15 cellular contexts compared by ENCODE assay signal in the genomic region with DNA sequence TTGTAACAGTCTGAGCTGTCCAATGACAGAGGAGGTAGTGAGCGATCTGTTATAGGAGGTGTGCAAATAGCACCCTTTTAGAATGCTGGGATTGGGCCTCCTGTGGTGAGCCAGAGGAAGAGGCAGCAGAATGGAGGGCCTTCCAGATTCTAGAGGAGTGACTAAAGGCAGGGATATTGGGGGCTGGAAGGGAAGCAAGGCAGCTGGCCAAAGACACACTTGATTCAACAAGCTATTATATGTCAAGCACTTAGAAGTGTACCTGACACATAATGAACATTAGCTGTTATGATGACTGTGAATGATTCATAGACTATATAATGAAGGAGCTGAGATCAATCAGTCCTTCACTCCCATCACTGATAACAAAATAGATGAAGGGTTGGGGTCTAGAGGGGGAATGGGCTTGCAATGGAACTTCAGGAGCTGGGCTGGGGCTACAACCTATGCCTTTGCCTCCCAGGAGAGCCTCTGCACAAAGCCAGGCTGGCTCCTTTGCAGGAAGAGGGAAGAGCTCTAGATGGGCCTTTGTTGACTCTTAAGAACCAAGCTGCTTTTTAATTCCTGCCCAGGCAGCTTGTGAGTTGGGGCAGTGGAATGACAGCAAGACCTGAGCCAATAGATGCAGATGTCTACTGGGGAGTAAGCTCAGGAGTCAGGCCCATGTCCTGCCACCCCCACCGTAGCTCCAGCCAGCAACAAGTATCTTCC. TPM values are rescaled to one million over a fixed set of nuclear protein-coding genes. Genes with fewer than 3 reads are reported as not detected.
DNase-seq lines count a peak whose midpoint lies in the region; ATAC-seq, FAIRE-seq and TF ChIP-seq lines count a peak whose summit lies in the region.
"Had no signal": no experiment of that assay in that cellular context is flagged by ENCODE, and none has a peak within 500 bp of the region (broad histone marks: within the 10 kb centered on the region; RNA-seq: fewer than 3 reads in every experiment).

No MANE protein-coding gene starts in this region.

- H3K9me3 Mint-ChIP-seq in activated CD8-positive, alpha-beta memory T cell treated with anti-CD3 and anti-CD28 coated beads, Interleukin-2, amount 10 ng/mL, durations not matched to agents 7 days and 5 days (ENCODE audit: low read depth), result no peaks in the 10 kb centered on the region
- H3K9me3 Mint-ChIP-seq in astrocyte (ENCODE audit: unreplicated experiment), result no peaks in the 10 kb centered on the region

- TF ChIP-seq CTCF in astrocyte (IDR thresholded peaks at IDR 0.05; ENCODE audit: insufficient read depth, low read depth, low read length) (no peak), osteoblast (IDR thresholded peaks at IDR 0.05; ENCODE audit: extremely low read depth, low read depth, low read length) (no peak)

- H3K9ac ChIP-seq in astrocyte (ENCODE audit: low read length), result no peak overlapping the region

- H3K4me3 Mint-ChIP-seq in activated CD8-positive, alpha-beta memory T cell treated with anti-CD3 and anti-CD28 coated beads, Interleukin-2, amount 10 ng/mL, durations not matched to agents 7 days and 5 days, result no peak overlapping the region
- H3K4me3 Mint-ChIP-seq in astrocyte (ENCODE audit: unreplicated experiment), result no peak overlapping the region

- H4K20me1 ChIP-seq in astrocyte (ENCODE audit: insufficient read depth, low read length), result peaks cover 8% of the 10 kb centered on the region
- no peaks in the 10 kb centered on the region for H4K20me1 ChIP-seq in osteoblast (ENCODE audit: insufficient read depth, low read length)

- peaks cover 5% of the 10 kb centered on the region for H3K4me1 ChIP-seq in astrocyte (ENCODE audit: insufficient read depth, low read length)
- peaks cover 6% of the 10 kb centered on the region for H3K4me1 ChIP-seq in osteoblast (ENCODE audit: insufficient read depth, low read length)

- no peak overlapping the region for H3K27ac ChIP-seq in astrocyte (ENCODE audit: low read depth, low read length)
- H3K27ac ChIP-seq in osteoblast (ENCODE audit: low read depth, low read length), result no peak overlapping the region
- H3K27ac ChIP-seq: breast epithelium, upper lobe of right lung had no signal

- H2AFZ ChIP-seq in astrocyte (ENCODE audit: low read depth, low read length) (no peak overlapping the region), osteoblast (ENCODE audit: low read length) (no peak overlapping the region)

- no peaks in the 10 kb centered on the region for H3K27me3 ChIP-seq in astrocyte (ENCODE audit: insufficient read depth, low read length)
- H3K27me3 ChIP-seq in osteoblast (ENCODE audit: insufficient read depth, low read length), result no peaks in the 10 kb centered on the region
- H3K27me3 ChIP-seq: breast epithelium, upper lobe of right lung had no signal

- H3K9me3 ChIP-seq in astrocyte (ENCODE audit: insufficient read depth, low read depth, low read length) (no peaks in the 10 kb centered on the region), osteoblast (ENCODE audit: low read depth, low read length) (no peaks in the 10 kb centered on the region)
- H3K9me3 ChIP-seq: breast epithelium, upper lobe of right lung had no signal

- H3K4me1 Mint-ChIP-seq in activated CD8-positive, alpha-beta memory T cell treated with anti-CD3 and anti-CD28 coated beads, Interleukin-2, amount 10 ng/mL, durations not matched to agents 7 days and 5 days, result peaks cover 55% of the 10 kb centered on the region
- peaks cover 2% of the 10 kb centered on the region for H3K4me1 Mint-ChIP-seq in astrocyte (ENCODE audit: low read depth, unreplicated experiment)

- no peak for DNase-seq in activated CD8-positive, alpha-beta memory T cell treated with anti-CD3 and anti-CD28 coated beads, Interleukin-2, amount 10 ng/mL, durations not matched to agents 7 days and 5 days
- DNase-seq in activated CD8-positive, alpha-beta memory T cell treated with anti-CD3 and anti-CD28 coated beads, Interleukin-2, amount 50 U/mL, for 4 hours, result no peak
- DNase-seq in NCI-H1105 treated with DMSO at 0.1 percent for 48 hours (lab: John Stamatoyannopoulos, UW), result peak; percentile 80
- DNase-seq in astrocyte (ENCODE audit: low read depth), result peak; percentile 32
- peak; percentile 48 for DNase-seq in renal cortical epithelial cell (ENCODE audit: low read depth)
- DNase-seq in osteoblast (ENCODE audit: insufficient read length, low spot score, missing footprints), result no peak
- DNase-seq in SHP77 treated with DMSO at 0.1 percent for 48 hours (lab: John Stamatoyannopoulos, UW), result no peak
- DNase-seq in mesenteric fat pad (ENCODE audit: low spot score), result no peak
- DNase-seq: activated T-cell treated with anti-CD3 and anti-CD28 coated beads for 4 hours, RPMI8226, upper lobe of right lung had no signal

- H3K4me3 ChIP-seq in astrocyte (ENCODE audit: insufficient read depth, low read depth, low read length) (no peak overlapping the region), osteoblast (ENCODE audit: insufficient read depth, low read length) (no peak overlapping the region)
- H3K4me3 ChIP-seq: breast epithelium, upper lobe of right lung had no signal

- H3K36me3 ChIP-seq in astrocyte (ENCODE audit: insufficient read depth, low read length), result no peaks in the 10 kb centered on the region
- H3K36me3 ChIP-seq in osteoblast (ENCODE audit: insufficient read depth, low read length), result peaks cover 29% of the 10 kb centered on the region
- H3K36me3 ChIP-seq: breast epithelium had no signal

- CTCF ChIA-PET in activated CD8-positive, alpha-beta memory T cell treated with anti-CD3 and anti-CD28 coated beads, Interleukin-2, amount 10 ng/mL, durations not matched to agents 7 days and 5 days (lab: Charles Lee), result interaction anchor here (0.8 to 4.8 kb wide), 6 partner anchors 10 to 70 kb away, joined by 3 to 51 read pairs (median 14); partner anchors contain the start of gene MOB3C

- FAIRE-seq in astrocyte (lab: Jason Lieb, UNC), result no peak
- FAIRE-seq: G401.6 had no signal

- H3K27me3 Mint-ChIP-seq in activated CD8-positive, alpha-beta memory T cell treated with anti-CD3 and anti-CD28 coated beads, Interleukin-2, amount 10 ng/mL, durations not matched to agents 7 days and 5 days, result no peaks in the 10 kb centered on the region
- no peaks in the 10 kb centered on the region for H3K27me3 Mint-ChIP-seq in astrocyte (ENCODE audit: low read depth, unreplicated experiment)

- H3K27ac Mint-ChIP-seq in activated CD8-positive, alpha-beta memory T cell treated with anti-CD3 and anti-CD28 coated beads, Interleukin-2, amount 10 ng/mL, durations not matched to agents 7 days and 5 days, result peak overlapping the region; percentile 59
- no peak overlapping the region for H3K27ac Mint-ChIP-seq in astrocyte (ENCODE audit: unreplicated experiment)

- ATAC-seq in activated CD8-positive, alpha-beta memory T cell treated with anti-CD3 and anti-CD28 coated beads, Interleukin-2, amount 10 ng/mL, durations not matched to agents 7 days and 5 days, result no peak
- ATAC-seq: upper lobe of right lung had no signal

- H3K4me2 ChIP-seq in astrocyte (ENCODE audit: low read length), result no peak overlapping the region
- H3K4me2 ChIP-seq in osteoblast (ENCODE audit: insufficient read depth, low read length), result no peak overlapping the region

- H3K79me2 ChIP-seq in astrocyte (ENCODE audit: insufficient read depth, low read length), result peaks cover 8% of the 10 kb centered on the region
- peaks cover 20% of the 10 kb centered on the region for H3K79me2 ChIP-seq in osteoblast (ENCODE audit: insufficient read depth, low read length)

- H3K36me3 Mint-ChIP-seq in activated CD8-positive, alpha-beta memory T cell treated with anti-CD3 and anti-CD28 coated beads, Interleukin-2, amount 10 ng/mL, durations not matched to agents 7 days and 5 days, result peaks cover 41% of the 10 kb centered on the region
- peaks cover 23% of the 10 kb centered on the region for H3K36me3 Mint-ChIP-seq in astrocyte (ENCODE audit: low read depth, unreplicated experiment)

RNA-seq across cellular contexts. Expression of gene MKNK1, which starts 2.3 kb away (rescaled TPM):
- total RNA-seq in activated CD8-positive, alpha-beta memory T cell treated with anti-CD3 and anti-CD28 coated beads, Interleukin-2, amount 10 ng/mL, durations not matched to agents 7 days and 5 days, result 10 to 100 TPM; 70.6 to 78.6 TPM
- total RNA-seq in astrocyte, result 22.8 and 26.9 TPM in 2 replicates
- total RNA-seq in renal cortical epithelial cell, result 17.7 and 20.0 TPM in 2 replicates
- 25.9 and 31.8 TPM in 2 replicates for total RNA-seq in osteoblast
- 90.8 TPM for total RNA-seq in mesenteric fat pad

RNA-seq across cellular contexts. Expression of gene MOB3C, which starts 10.2 kb away (rescaled TPM):
- total RNA-seq in activated CD8-positive, alpha-beta memory T cell treated with anti-CD3 and anti-CD28 coated beads, Interleukin-2, amount 10 ng/mL, durations not matched to agents 7 days and 5 days, result 10 to 100 TPM; 18.3 to 20.7 TPM
- total RNA-seq in astrocyte (4.8 and 5.5 TPM in 2 replicates), renal cortical epithelial cell (7.6 and 11.5 TPM in 2 replicates), osteoblast (8.3 and 8.7 TPM in 2 replicates), mesenteric fat pad (44.6 TPM)

RNA-seq across cellular contexts. Expression of gene KNCN, which starts 55.0 kb away (rescaled TPM):
- total RNA-seq in activated CD8-positive, alpha-beta memory T cell treated with anti-CD3 and anti-CD28 coated beads, Interleukin-2, amount 10 ng/mL, durations not matched to agents 7 days and 5 days, result not detected
- total RNA-seq in astrocyte, result not detected in 2 replicates
- not detected in 2 replicates for total RNA-seq in renal cortical epithelial cell
- not detected in 2 replicates for total RNA-seq in osteoblast
- total RNA-seq in mesenteric fat pad, result not detected
- total RNA-seq: breast epithelium, epithelial cell of proximal tubule, skeletal muscle tissue, upper lobe of right lung had no signal

Comparison
In these comparisons a context has a peak if more than half of its experiments do, and no peak if none do; other contexts are left out.
1. DNase-seq: peak in NCI-H1105 treated with DMSO at 0.1 percent for 48 hours (single experiment), astrocyte (single experiment) and renal cortical epithelial cell (single experiment); none in activated CD8-positive, alpha-beta memory T cell treated with anti-CD3 and anti-CD28 coated beads, Interleukin-2, amount 10 ng/mL, durations not matched to agents 7 days and 5 days (single experiment), activated CD8-positive, alpha-beta memory T cell treated with anti-CD3 and anti-CD28 coated beads, Interleukin-2, amount 50 U/mL, for 4 hours (single experiment), osteoblast (single experiment), SHP77 treated with DMSO at 0.1 percent for 48 hours (single experiment) and mesenteric fat pad (single experiment).